Comparison of ENCODE assay signal across 19 cellular contexts in genomic region chr22:25372000-25372595, GRCh38.
"Had no signal": no experiment of that assay in that cellular context is flagged by ENCODE, and none has a peak within 500 bp of the region (broad histone marks: within the 10 kb centered on the region; RNA-seq: fewer than 3 reads in every experiment).

No MANE protein-coding gene starts in this region.

- H3K27ac ChIP-seq: ovary, right atrium auricular region, suprapubic skin, thyroid gland, uterus had no signal

- H3K4me2 ChIP-seq: smooth muscle cell had no signal

- H3K36me3 ChIP-seq: ovary, right atrium auricular region, uterus had no signal

- H3K9me3 ChIP-seq: ovary, right atrium auricular region, suprapubic skin, thyroid gland, uterus had no signal

- DNase-seq: effector memory CD4-positive, alpha-beta T cell; glutamatergic neuron; immature natural killer cell; left ventricle myocardium superior; naive thymus-derived CD4-positive, alpha-beta T cell; nephron progenitor cell; ovary; stimulated activated CD4-positive, alpha-beta T cell treated with anti-CD3 and anti-CD28 coated beads, Interleukin-2, amount 100 ng/mL, for 48 hours; stimulated activated naive CD8-positive, alpha-beta T cell treated with anti-CD3 and anti-CD28 coated beads, Interleukin-15, Interleukin-2, amounts not matched to agents 100 U/mL and 50 U/mL, for 24 hours; thyroid gland; uterus had no signal

- H3K9me3 Mint-ChIP-seq: immature natural killer cell; naive thymus-derived CD4-positive, alpha-beta T cell; nephron progenitor cell; type B pancreatic cell had no signal

- H3K27ac Mint-ChIP-seq: immature natural killer cell, type B pancreatic cell had no signal

- FAIRE-seq: endometrium, frontal cortex, keratinocyte had no signal

- H3K27me3 ChIP-seq: ovary, right atrium auricular region, suprapubic skin, thyroid gland, uterus had no signal

- H3K4me3 ChIP-seq: ovary, right atrium auricular region, smooth muscle cell, suprapubic skin, thyroid gland, uterus had no signal

- H3K27me3 Mint-ChIP-seq: naive thymus-derived CD4-positive, alpha-beta T cell; type B pancreatic cell had no signal

- ATAC-seq: esophagus mucosa; left ventricle myocardium superior; naive thymus-derived CD4-positive, alpha-beta T cell; stimulated activated naive CD8-positive, alpha-beta T cell treated with anti-CD3 and anti-CD28 coated beads, Interleukin-15, Interleukin-2, amounts not matched to agents 100 U/mL and 50 U/mL, for 24 hours had no signal

- H3K4me3 Mint-ChIP-seq: immature natural killer cell; naive thymus-derived CD4-positive, alpha-beta T cell; nephron progenitor cell; type B pancreatic cell had no signal

- H3K4me1 ChIP-seq: uterus had no signal
